1 cellular context compared by ENCODE assay signal in the genomic region with DNA sequence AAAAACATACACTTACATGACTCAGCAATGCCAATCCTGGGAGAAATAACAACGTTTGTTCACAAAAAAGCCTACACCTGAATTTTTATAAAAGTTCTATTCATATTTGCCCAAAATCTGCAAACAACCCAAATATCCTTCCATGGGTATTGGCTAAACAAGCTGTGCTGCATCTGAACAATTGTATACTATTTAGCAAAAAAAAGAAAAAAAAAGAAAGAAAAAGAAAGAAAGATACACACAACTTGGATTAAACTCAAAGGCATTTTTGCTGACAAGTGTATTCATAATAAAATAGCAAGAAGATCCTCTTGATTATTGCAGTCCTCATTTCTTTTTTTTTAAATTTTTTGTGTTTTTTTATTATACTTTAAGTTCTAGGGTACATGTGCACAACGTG.
TF ChIP-seq lines count a peak whose summit lies in the region.

No MANE protein-coding gene starts in this region.

TF ChIP-seq in K562, 482 proteins besides CTCF, POLR2A, EP300 and RAD21 (continued from another document):
- TF ChIP-seq, protein P1, sequence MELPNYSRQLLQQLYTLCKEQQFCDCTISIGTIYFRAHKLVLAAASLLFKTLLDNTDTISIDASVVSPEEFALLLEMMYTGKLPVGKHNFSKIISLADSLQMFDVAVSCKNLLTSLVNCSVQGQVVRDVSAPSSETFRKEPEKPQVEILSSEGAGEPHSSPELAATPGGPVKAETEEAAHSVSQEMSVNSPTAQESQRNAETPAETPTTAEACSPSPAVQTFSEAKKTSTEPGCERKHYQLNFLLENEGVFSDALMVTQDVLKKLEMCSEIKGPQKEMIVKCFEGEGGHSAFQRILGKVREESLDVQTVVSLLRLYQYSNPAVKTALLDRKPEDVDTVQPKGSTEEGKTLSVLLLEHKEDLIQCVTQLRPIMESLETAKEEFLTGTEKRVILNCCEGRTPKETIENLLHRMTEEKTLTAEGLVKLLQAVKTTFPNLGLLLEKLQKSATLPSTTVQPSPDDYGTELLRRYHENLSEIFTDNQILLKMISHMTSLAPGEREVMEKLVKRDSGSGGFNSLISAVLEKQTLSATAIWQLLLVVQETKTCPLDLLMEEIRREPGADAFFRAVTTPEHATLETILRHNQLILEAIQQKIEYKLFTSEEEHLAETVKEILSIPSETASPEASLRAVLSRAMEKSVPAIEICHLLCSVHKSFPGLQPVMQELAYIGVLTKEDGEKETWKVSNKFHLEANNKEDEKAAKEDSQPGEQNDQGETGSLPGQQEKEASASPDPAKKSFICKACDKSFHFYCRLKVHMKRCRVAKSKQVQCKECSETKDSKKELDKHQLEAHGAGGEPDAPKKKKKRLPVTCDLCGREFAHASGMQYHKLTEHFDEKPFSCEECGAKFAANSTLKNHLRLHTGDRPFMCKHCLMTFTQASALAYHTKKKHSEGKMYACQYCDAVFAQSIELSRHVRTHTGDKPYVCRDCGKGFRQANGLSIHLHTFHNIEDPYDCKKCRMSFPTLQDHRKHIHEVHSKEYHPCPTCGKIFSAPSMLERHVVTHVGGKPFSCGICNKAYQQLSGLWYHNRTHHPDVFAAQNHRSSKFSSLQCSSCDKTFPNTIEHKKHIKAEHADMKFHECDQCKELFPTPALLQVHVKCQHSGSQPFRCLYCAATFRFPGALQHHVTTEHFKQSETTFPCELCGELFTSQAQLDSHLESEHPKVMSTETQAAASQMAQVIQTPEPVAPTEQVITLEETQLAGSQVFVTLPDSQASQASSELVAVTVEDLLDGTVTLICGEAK (IDR thresholded peaks at IDR 0.05): no peak
- TF ChIP-seq, protein P1 (CRISPR knock-in tag; IDR thresholded peaks at IDR 0.05): no peak
